ENCODE assay signal across 17 cellular contexts in the genomic region with DNA sequence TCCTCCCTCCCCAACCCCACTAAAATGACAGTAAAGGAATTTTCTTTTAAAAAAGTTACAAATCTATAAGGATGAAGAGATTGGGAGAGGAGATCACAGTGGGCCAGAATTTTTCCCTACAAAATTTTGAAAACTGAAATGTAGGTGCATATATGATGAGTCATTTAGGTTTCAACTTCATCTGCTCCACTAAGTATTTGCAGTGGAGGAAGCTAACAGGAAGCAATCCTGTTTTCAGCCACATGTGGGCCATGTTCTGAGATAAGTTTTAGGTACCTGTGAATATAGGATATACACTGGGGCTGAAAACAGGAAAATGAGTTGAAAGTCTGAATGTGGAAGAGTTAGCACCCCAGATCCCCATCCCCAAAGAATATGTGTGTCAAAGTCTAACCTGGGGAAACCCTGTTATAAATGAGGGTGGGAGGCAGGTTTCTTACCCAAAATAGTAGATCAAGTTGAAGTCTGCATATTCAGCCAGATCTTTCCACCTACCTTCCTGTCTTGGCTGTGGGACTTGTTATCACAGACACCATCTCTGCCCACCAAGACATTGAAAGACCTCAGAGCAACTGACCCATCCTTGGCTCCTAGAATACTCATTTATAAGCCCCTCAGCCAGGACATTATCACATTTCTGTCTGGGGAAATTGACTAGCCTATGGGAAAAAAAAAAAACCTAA.
A peak's percentile ranks its signal among the peaks of the same experiment; 100 is the strongest.
DNase-seq lines count a peak whose midpoint lies in the region; ATAC-seq, FAIRE-seq and TF ChIP-seq lines count a peak whose summit lies in the region.
"Had no signal": no experiment of that assay in that cellular context is flagged by ENCODE, and none has a peak within 500 bp of the region (broad histone marks: within the 10 kb centered on the region; RNA-seq: fewer than 3 reads in every experiment).

No MANE protein-coding gene starts in this region.

- TF ChIP-seq CTCF in bronchial epithelial cell (IDR thresholded peaks at IDR 0.05; ENCODE audit: insufficient read depth, low read length, severe bottlenecking) (no peak), adrenal gland (IDR thresholded peaks at IDR 0.05) (no peak)

- no peak overlapping the region for H3K27ac ChIP-seq in adrenal gland
- H3K27ac ChIP-seq: VCaP had no signal

- ATAC-seq in stimulated activated effector memory CD8-positive, alpha-beta T cell treated with anti-CD3 and anti-CD28 coated beads, Interleukin-12 subunit alpha, Interleukin-12 subunit beta, amount 100 ng/mL, for 72 hours: peak; percentile 69
- ATAC-seq in GM21528 (IDR thresholded peaks at IDR 0.05; ENCODE audit: low FRiP score, unreplicated experiment): no peak
- ATAC-seq: left ventricle myocardium superior had no signal

- H3K27ac Mint-ChIP-seq in activated T-cell treated with anti-CD3 and anti-CD28 coated beads, Interleukin-2, amount 50 U/mL, for 24 hours: peak overlapping the region; percentile 56
- H3K27ac Mint-ChIP-seq in stimulated activated effector memory CD8-positive, alpha-beta T cell treated with anti-CD3 and anti-CD28 coated beads, Interleukin-12 subunit alpha, Interleukin-12 subunit beta, amount 100 ng/mL, for 72 hours: peak overlapping the region; percentile 32

- H3K4me3 ChIP-seq in Jurkat, Clone E6-1 (ENCODE audit: low read length): no peak overlapping the region
- H3K4me3 ChIP-seq in bronchial epithelial cell (ENCODE audit: low read depth, low read length): no peak overlapping the region
- no peak overlapping the region for H3K4me3 ChIP-seq in adrenal gland

- peaks cover 62% of the 10 kb centered on the region for H3K4me1 Mint-ChIP-seq in activated T-cell treated with anti-CD3 and anti-CD28 coated beads, Interleukin-2, amount 50 U/mL, for 24 hours (ENCODE audit: low read depth)
- H3K4me1 Mint-ChIP-seq in stimulated activated effector memory CD8-positive, alpha-beta T cell treated with anti-CD3 and anti-CD28 coated beads, Interleukin-12 subunit alpha, Interleukin-12 subunit beta, amount 100 ng/mL, for 72 hours: peaks cover 35% of the 10 kb centered on the region

- H3K9me3 Mint-ChIP-seq in activated T-cell treated with anti-CD3 and anti-CD28 coated beads, Interleukin-2, amount 50 U/mL, for 24 hours: no peaks in the 10 kb centered on the region
- no peaks in the 10 kb centered on the region for H3K9me3 Mint-ChIP-seq in stimulated activated effector memory CD8-positive, alpha-beta T cell treated with anti-CD3 and anti-CD28 coated beads, Interleukin-12 subunit alpha, Interleukin-12 subunit beta, amount 100 ng/mL, for 72 hours

- no peak for TF ChIP-seq POLR2A in adrenal gland (IDR thresholded peaks at IDR 0.05)

- no peak for DNase-seq in activated T-cell treated with anti-CD3 and anti-CD28 coated beads, Interleukin-2, amount 50 U/mL, for 24 hours
- DNase-seq in activated T-cell treated with anti-CD3 and anti-CD28 coated beads for 4 hours: no peak
- DNase-seq in Jurkat, Clone E6-1 (ENCODE audit: low read depth, low spot score): peak; percentile 5
- peak; percentile 26 for DNase-seq in bronchial epithelial cell (ENCODE audit: low read depth)
- DNase-seq in stimulated activated effector memory CD8-positive, alpha-beta T cell treated with anti-CD3 and anti-CD28 coated beads, Interleukin-12 subunit alpha, Interleukin-12 subunit beta, amount 100 ng/mL, for 72 hours (ENCODE audit: low spot score in 2 of 2): no peak
- DNase-seq in NCI-H1436 (lab: John Stamatoyannopoulos, UW): no peak
- DNase-seq in adrenal gland: no peak
- DNase-seq: activated effector memory CD4-positive, alpha-beta T cell treated with Interleukin-2 at 50 U/mL for 16 hours; cortex of kidney; DMS 273 treated with DMSO at 0.1 percent for 48 hours; left ventricle myocardium superior; NCI-H1048; NCI-H526 treated with DMSO at 0.1 percent for 48 hours; nucleus accumbens; SHP77 treated with DMSO at 0.1 percent for 48 hours had no signal

- peaks cover 4% of the 10 kb centered on the region for H3K36me3 Mint-ChIP-seq in activated T-cell treated with anti-CD3 and anti-CD28 coated beads, Interleukin-2, amount 50 U/mL, for 24 hours (ENCODE audit: low read depth)
- H3K36me3 Mint-ChIP-seq in stimulated activated effector memory CD8-positive, alpha-beta T cell treated with anti-CD3 and anti-CD28 coated beads, Interleukin-12 subunit alpha, Interleukin-12 subunit beta, amount 100 ng/mL, for 72 hours: peaks cover 8% of the 10 kb centered on the region

- no peak for FAIRE-seq in bronchial epithelial cell (lab: Jason Lieb, UNC)

- no peaks in the 10 kb centered on the region for H3K27me3 Mint-ChIP-seq in activated T-cell treated with anti-CD3 and anti-CD28 coated beads, Interleukin-2, amount 50 U/mL, for 24 hours

- no peaks in the 10 kb centered on the region for H3K27me3 ChIP-seq in bronchial epithelial cell (ENCODE audit: control insufficient read depth, insufficient read depth, low read length)
- H3K27me3 ChIP-seq in adrenal gland: no peaks in the 10 kb centered on the region

- no peaks in the 10 kb centered on the region for H3K9me3 ChIP-seq in adrenal gland (replicated peaks in 1 of 3)

- H3K4me1 ChIP-seq in adrenal gland (replicated peaks in 1 of 2): no peaks in the 10 kb centered on the region

- no peak overlapping the region for H3K4me3 Mint-ChIP-seq in activated T-cell treated with anti-CD3 and anti-CD28 coated beads, Interleukin-2, amount 50 U/mL, for 24 hours
- H3K4me3 Mint-ChIP-seq in stimulated activated effector memory CD8-positive, alpha-beta T cell treated with anti-CD3 and anti-CD28 coated beads, Interleukin-12 subunit alpha, Interleukin-12 subunit beta, amount 100 ng/mL, for 72 hours: no peak overlapping the region

- H3K36me3 ChIP-seq in bronchial epithelial cell (ENCODE audit: control insufficient read depth, insufficient read depth, low read length) (no peaks in the 10 kb centered on the region), adrenal gland (replicated peaks in 1 of 2) (no peaks in the 10 kb centered on the region)

- intact Hi-C loops in adrenal gland (cut with DNase I): no loop called here

Comparison
In these comparisons a context has a peak if more than half of its experiments do, and no peak if none do; other contexts are left out.
1. DNase-seq: peak in Jurkat, Clone E6-1 (single experiment) and bronchial epithelial cell (single experiment); none in activated T-cell treated with anti-CD3 and anti-CD28 coated beads, Interleukin-2, amount 50 U/mL, for 24 hours (single experiment), activated T-cell treated with anti-CD3 and anti-CD28 coated beads for 4 hours (single experiment), stimulated activated effector memory CD8-positive, alpha-beta T cell treated with anti-CD3 and anti-CD28 coated beads, Interleukin-12 subunit alpha, Interleukin-12 subunit beta, amount 100 ng/mL, for 72 hours (0 of 2), NCI-H1436 (single experiment) and adrenal gland (0 of 7).